In the genomic region with DNA sequence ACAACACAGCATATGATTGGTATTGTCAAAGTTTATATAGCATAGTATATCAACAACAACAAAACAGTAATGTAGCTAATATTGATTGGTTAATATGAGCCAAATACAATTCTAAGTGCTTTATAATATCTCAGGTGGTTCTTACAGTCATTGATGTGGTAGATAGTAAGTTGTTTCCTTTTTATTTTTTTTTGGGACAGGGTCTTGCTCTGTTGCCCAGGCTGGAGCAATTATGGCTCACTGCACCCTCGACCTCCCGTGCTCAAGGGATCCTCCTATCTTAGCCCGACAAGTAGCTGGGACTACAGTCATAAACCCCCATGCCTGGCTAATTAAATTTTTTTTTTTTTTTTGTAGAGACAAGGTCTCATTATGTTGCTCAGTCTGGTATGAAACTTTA, we compare ENCODE assay signal across 15 cellular contexts. TPM values are rescaled to one million over a fixed set of nuclear protein-coding genes. Genes with fewer than 3 reads are reported as not detected.
DNase-seq lines count a peak whose midpoint lies in the region; ATAC-seq and TF ChIP-seq lines count a peak whose summit lies in the region.
"Had no signal": no experiment of that assay in that cellular context is flagged by ENCODE, and none has a peak within 500 bp of the region (broad histone marks: within the 10 kb centered on the region; RNA-seq: fewer than 3 reads in every experiment).

No MANE protein-coding gene starts in this region.

- H3K9me3 Mint-ChIP-seq in activated naive CD8-positive, alpha-beta T cell (ENCODE audit: low read depth): no peaks in the 10 kb centered on the region
- no peaks in the 10 kb centered on the region for H3K9me3 Mint-ChIP-seq in activated naive CD8-positive, alpha-beta T cell treated with anti-CD3 and anti-CD28 coated beads, Interleukin-2, amount 50 U/mL, for 24 hours
- peaks cover 9 to 13% (median 11%) of the 10 kb centered on the region in 5 experiments for H3K9me3 Mint-ChIP-seq in brain
- H3K9me3 Mint-ChIP-seq in naive thymus-derived CD8-positive, alpha-beta T cell: no peaks in the 10 kb centered on the region

- no peaks in the 10 kb centered on the region for H3K9me3 ChIP-seq in thoracic aorta
- H3K9me3 ChIP-seq: SJSA1 had no signal

- POLR2A ChIA-PET in naive thymus-derived CD8-positive, alpha-beta T cell (lab: Charles Lee): no interaction called here

- peaks cover 20 to 41% of the 10 kb centered on the region in 2 donors for H3K4me1 ChIP-seq in thoracic aorta (ENCODE audit: control insufficient read depth in 1 of 2, low read depth in 2 of 2)

- TF ChIP-seq CTCF in brain (conservative IDR thresholded peaks at IDR 0.05) (no peak), thoracic aorta (IDR thresholded peaks at IDR 0.05) (no peak)

- H3K4me3 ChIP-seq in thoracic aorta: peak overlapping the region; percentile 83
- H3K4me3 ChIP-seq: SJSA1 had no signal

- H3K36me3 ChIP-seq in thoracic aorta: no peaks in the 10 kb centered on the region
- H3K36me3 ChIP-seq: SJSA1 had no signal

- peak overlapping the region; percentile 18 for H3K4me3 Mint-ChIP-seq in activated naive CD8-positive, alpha-beta T cell
- no peak overlapping the region for H3K4me3 Mint-ChIP-seq in activated naive CD8-positive, alpha-beta T cell treated with anti-CD3 and anti-CD28 coated beads, Interleukin-2, amount 50 U/mL, for 24 hours
- peak overlapping the region; percentile 22 to 77 (median 70) for H3K4me3 Mint-ChIP-seq in brain
- peak overlapping the region in 7 of 10 donors; percentile 24 to 99 (median 52) for H3K4me3 Mint-ChIP-seq in naive thymus-derived CD8-positive, alpha-beta T cell

- no peaks in the 10 kb centered on the region for H3K27me3 ChIP-seq in thoracic aorta (replicated peaks; ENCODE audit: insufficient read depth)
- H3K27me3 ChIP-seq: SJSA1 had no signal

- ATAC-seq in activated naive CD8-positive, alpha-beta T cell treated with anti-CD3 and anti-CD28 coated beads, Interleukin-2, amount 50 U/mL, for 24 hours: no peak
- no peak for ATAC-seq in naive thymus-derived CD8-positive, alpha-beta T cell
- ATAC-seq in thoracic aorta (ENCODE audit: insufficient number of reproducible peaks, low FRiP score, low read depth) (no peak), HG02610 (IDR thresholded peaks at IDR 0.05; ENCODE audit: unreplicated experiment) (no peak)

- no peak overlapping the region for H3K27ac ChIP-seq in thoracic aorta
- H3K27ac ChIP-seq: SJSA1 had no signal

- peaks cover 7% of the 10 kb centered on the region for H3K36me3 Mint-ChIP-seq in activated naive CD8-positive, alpha-beta T cell
- H3K36me3 Mint-ChIP-seq in activated naive CD8-positive, alpha-beta T cell treated with anti-CD3 and anti-CD28 coated beads, Interleukin-2, amount 50 U/mL, for 24 hours (ENCODE audit: low read depth): peaks cover 5% of the 10 kb centered on the region
- H3K36me3 Mint-ChIP-seq in brain: peaks cover 38% of the 10 kb centered on the region
- H3K36me3 Mint-ChIP-seq in naive thymus-derived CD8-positive, alpha-beta T cell: peaks cover 0 to 5% (median 0%) of the 10 kb centered on the region in 3 donors

- no peak overlapping the region for H3K27ac Mint-ChIP-seq in activated naive CD8-positive, alpha-beta T cell
- H3K27ac Mint-ChIP-seq in activated naive CD8-positive, alpha-beta T cell treated with anti-CD3 and anti-CD28 coated beads, Interleukin-2, amount 50 U/mL, for 24 hours: no peak overlapping the region
- no peak overlapping the region for H3K27ac Mint-ChIP-seq in brain
- H3K27ac Mint-ChIP-seq in naive thymus-derived CD8-positive, alpha-beta T cell: peak overlapping the region in 1 of 10 donors; percentile 34
- H3K27ac Mint-ChIP-seq: activated CD4-positive, alpha-beta memory T cell treated with anti-CD3 and anti-CD28 coated beads, Interleukin-2, amount 10 ng/mL, durations not matched to agents 7 days and 5 days had no signal

- H3K27me3 Mint-ChIP-seq in activated naive CD8-positive, alpha-beta T cell: no peaks in the 10 kb centered on the region
- no peaks in the 10 kb centered on the region for H3K27me3 Mint-ChIP-seq in activated naive CD8-positive, alpha-beta T cell treated with anti-CD3 and anti-CD28 coated beads, Interleukin-2, amount 50 U/mL, for 24 hours
- peaks cover 15% of the 10 kb centered on the region for H3K27me3 Mint-ChIP-seq in brain
- H3K27me3 Mint-ChIP-seq in naive thymus-derived CD8-positive, alpha-beta T cell: no peaks in the 10 kb centered on the region
- H3K27me3 Mint-ChIP-seq: activated CD4-positive, alpha-beta memory T cell treated with anti-CD3 and anti-CD28 coated beads, Interleukin-2, amount 10 ng/mL, durations not matched to agents 7 days and 5 days had no signal

- peaks cover 69% of the 10 kb centered on the region for H3K4me1 Mint-ChIP-seq in activated naive CD8-positive, alpha-beta T cell (ENCODE audit: low read depth)
- H3K4me1 Mint-ChIP-seq in activated naive CD8-positive, alpha-beta T cell treated with anti-CD3 and anti-CD28 coated beads, Interleukin-2, amount 50 U/mL, for 24 hours: peaks cover 66% of the 10 kb centered on the region
- peaks cover 61% of the 10 kb centered on the region for H3K4me1 Mint-ChIP-seq in brain
- peaks cover 43 to 76% (median 67%) of the 10 kb centered on the region in 4 donors for H3K4me1 Mint-ChIP-seq in naive thymus-derived CD8-positive, alpha-beta T cell

- DNase-seq in activated naive CD8-positive, alpha-beta T cell treated with anti-CD3 and anti-CD28 coated beads, Interleukin-2, amount 50 U/mL, for 24 hours: no peak
- no peak for DNase-seq in naive thymus-derived CD8-positive, alpha-beta T cell
- no peak for DNase-seq in thoracic aorta (ENCODE audit: low spot score)
- DNase-seq in D341Med (ENCODE audit: low spot score): no peak
- no peak for DNase-seq in T-helper 1 cell
- DNase-seq: activated CD4-positive, alpha-beta memory T cell treated with anti-CD3 and anti-CD28 coated beads, Interleukin-2, amount 10 ng/mL, durations not matched to agents 7 days and 5 days; activated effector memory CD4-positive, alpha-beta T cell treated with anti-CD3 and anti-CD28 coated beads, Interleukin-2, amount 50 U/mL, for 16 hours; GF-D8; midbrain had no signal

RNA-seq across cellular contexts. Expression of a gene that starts 2.7 kb away (rescaled TPM):
- 33.3 TPM for polyA plus RNA-seq in brain (ENCODE audit: insufficient read depth, low read depth, low replicate concordance)
- total RNA-seq in naive thymus-derived CD8-positive, alpha-beta T cell: 10 to 100 TPM; 75.8 to 84.1 TPM
- 100 to 1,000 TPM in 2 of 3 donors, 10 to 100 TPM in 1; 81.4 to 136 (median 132) TPM for polyA plus RNA-seq in naive thymus-derived CD8-positive, alpha-beta T cell
- total RNA-seq in thoracic aorta: 10 to 100 TPM; 51.9 to 84.0 TPM

RNA-seq across cellular contexts. Expression of a gene that starts 23.4 kb away (rescaled TPM):
- not detected for polyA plus RNA-seq in brain (ENCODE audit: insufficient read depth, low read depth, low replicate concordance)
- not detected for total RNA-seq in naive thymus-derived CD8-positive, alpha-beta T cell
- polyA plus RNA-seq in naive thymus-derived CD8-positive, alpha-beta T cell: not detected
- total RNA-seq in thoracic aorta: under 1 TPM in 1 of 2 donors, not detected in 1; 0.81 TPM
- total RNA-seq: activated CD4-positive, alpha-beta memory T cell treated with anti-CD3 and anti-CD28 coated beads, Interleukin-2, amount 10 ng/mL, durations not matched to agents 7 days and 5 days; HT1080; pulmonary artery endothelial cell; SJSA1 had no signal
